In genomic region chr17:10186771-10187425, GRCh38 we compare ENCODE assay signal across 13 cellular contexts. TPM values are rescaled to one million over a fixed set of nuclear protein-coding genes. Genes with fewer than 3 reads are reported as not detected.
"Had no signal": no experiment of that assay in that cellular context is flagged by ENCODE, and none has a peak within 500 bp of the region (broad histone marks: within the 10 kb centered on the region; RNA-seq: fewer than 3 reads in every experiment).

No MANE protein-coding gene starts in this region.

- H3K4me3 ChIP-seq: lung, suprapubic skin, upper lobe of left lung had no signal

- H3K9me3 ChIP-seq: suprapubic skin, upper lobe of left lung had no signal

- H3K27me3 ChIP-seq: brain microvascular endothelial cell, suprapubic skin, upper lobe of left lung had no signal

- DNase-seq: activated CD4-positive, alpha-beta T cell treated with anti-CD3 and anti-CD28 coated beads, Interleukin-2, amount 10 ng/mL, durations not matched to agents 24 days and 14 days; activated naive CD4-positive, alpha-beta T cell treated with anti-CD3 and anti-CD28 coated beads, Interleukin-2, amount 50 U/mL, for 16 hours; amygdala; brain microvascular endothelial cell; dermis blood vessel endothelial cell; hypothalamus; stimulated activated CD4-positive, alpha-beta T cell treated with anti-CD3 and anti-CD28 coated beads, Interleukin-4, amount 100 ng/mL, for 1 hour; stimulated activated CD8-positive, alpha-beta memory T cell treated with anti-CD3 and anti-CD28 coated beads, Interleukin-4, amount 100 ng/mL, for 48 hours; stimulated activated naive CD8-positive, alpha-beta T cell treated with anti-CD3 and anti-CD28 coated beads, Interleukin-15, Interleukin-2, amounts not matched to agents 100 U/mL and 50 U/mL, for 24 hours; upper lobe of left lung had no signal

- H3K4me1 ChIP-seq: suprapubic skin, upper lobe of left lung had no signal

- H3K36me3 ChIP-seq: brain microvascular endothelial cell, suprapubic skin, upper lobe of left lung had no signal

- H3K27ac ChIP-seq: brain microvascular endothelial cell, suprapubic skin, upper lobe of left lung had no signal

RNA-seq across cellular contexts. Expression of gene GAS7, which starts 11.5 kb away (rescaled TPM):
- total RNA-seq: T-helper 1 cell treated with Interleukin-12 subunit alpha and Interleukin-12 subunit beta and Interleukin-4 antibody, amounts not matched to agents 30 ng/mL and 1 ng/mL, for 36 hours had no signal
